In the genomic region with DNA sequence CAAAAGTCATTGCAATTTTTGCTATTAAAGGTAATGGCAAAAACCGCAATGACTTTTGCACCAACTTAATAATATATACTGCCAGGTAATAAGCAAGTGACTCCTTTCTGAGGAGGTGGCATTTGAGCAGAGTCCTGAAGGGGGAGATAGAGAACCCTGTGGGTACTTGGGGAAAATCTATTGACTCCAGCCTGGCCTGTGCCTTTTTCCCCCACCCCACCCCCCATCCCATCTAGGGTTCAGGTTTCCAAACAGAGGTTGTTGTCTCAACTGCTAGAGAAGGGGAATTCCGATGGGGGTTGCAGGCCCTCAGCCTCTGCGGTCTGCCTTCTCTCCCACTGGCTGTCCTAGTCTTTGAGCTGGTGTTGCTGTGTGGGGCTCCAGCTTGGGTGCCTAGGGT, we compare ENCODE assay signal across 8 cellular contexts. TPM values are rescaled to one million over a fixed set of nuclear protein-coding genes. Genes with fewer than 3 reads are reported as not detected.
DNase-seq lines count a peak whose midpoint lies in the region; ATAC-seq and TF ChIP-seq lines count a peak whose summit lies in the region.

No MANE protein-coding gene starts in this region.

- H3K4me1 Mint-ChIP-seq in T-helper 17 cell, result peaks cover 11% of the 10 kb centered on the region

- H3K27ac Mint-ChIP-seq in T-helper 17 cell, result peak overlapping the region; percentile 87

- no peaks in the 10 kb centered on the region for H3K27me3 Mint-ChIP-seq in T-helper 17 cell

- DNase-seq in SKM-1 treated with dmso at 0.1 percent for 144 hours (lab: John Stamatoyannopoulos, UW; ENCODE audit: unreplicated experiment) (peak; percentile 10), SKM-1 (lab: John Stamatoyannopoulos, UW; ENCODE audit: unreplicated experiment) (no peak), T-helper 17 cell (peak in 2 of 3 donors; percentile 19 to 44), fibroblast of mammary gland (ENCODE audit: low read depth) (peak; percentile 52), foreskin melanocyte (no peak)
- DNase-seq in stimulated activated naive CD8-positive, alpha-beta T cell treated with anti-CD3 and anti-CD28 coated beads, Interleukin-15, Interleukin-2, amounts not matched to agents 100 U/mL and 50 U/mL, for 24 hours, result peak; percentile 39

- peak; percentile 51 for ATAC-seq in HG02973 (IDR thresholded peaks at IDR 0.05; ENCODE audit: unreplicated experiment)
- peak; percentile 86 for ATAC-seq in T-helper 17 cell
- ATAC-seq in stimulated activated naive CD8-positive, alpha-beta T cell treated with anti-CD3 and anti-CD28 coated beads, Interleukin-15, Interleukin-2, amounts not matched to agents 100 U/mL and 50 U/mL, for 24 hours, result peak; percentile 72
- ATAC-seq in HG02970 (IDR thresholded peaks at IDR 0.05; ENCODE audit: low FRiP score, unreplicated experiment), result no peak

- peak; percentile 52 for TF ChIP-seq CTCF in fibroblast of mammary gland (conservative IDR thresholded peaks at IDR 0.05; ENCODE audit: control insufficient read depth, insufficient read depth, low read depth, low read length)

- no peaks in the 10 kb centered on the region for H3K9me3 ChIP-seq in T-helper 17 cell (ENCODE audit: control insufficient read depth, low read length, poor library complexity, severe bottlenecking)

- H3K36me3 Mint-ChIP-seq in T-helper 17 cell (ENCODE audit: low read depth), result peaks cover 7% of the 10 kb centered on the region

- no peak overlapping the region for H3K4me3 ChIP-seq in fibroblast of mammary gland (ENCODE audit: control insufficient read depth, low read depth, low read length)

- no peak overlapping the region for H3K4me3 Mint-ChIP-seq in T-helper 17 cell

RNA-seq across cellular contexts. Expression of a gene that starts 11.5 kb away (rescaled TPM):
- total RNA-seq in T-helper 17 cell, result 10 to 100 TPM; 14.2 to 18.1 TPM

RNA-seq across cellular contexts. Expression of a gene that starts 24.9 kb away (rescaled TPM):
- 100 to 1,000 TPM; 204 to 229 TPM for total RNA-seq in T-helper 17 cell

RNA-seq across cellular contexts. Expression of a gene that starts 32.3 kb away (rescaled TPM):
- 10 to 100 TPM; 33.8 to 44.2 TPM for total RNA-seq in T-helper 17 cell

RNA-seq across cellular contexts. Expression of a gene that starts 51.2 kb away (rescaled TPM):
- 10 to 100 TPM; 18.7 to 28.1 TPM for total RNA-seq in T-helper 17 cell

Comparison
In these comparisons a context has a peak if more than half of its experiments do, and no peak if none do; other contexts are left out.
1. DNase-seq: peak in SKM-1 treated with dmso at 0.1 percent for 144 hours (single experiment), T-helper 17 cell (2 of 3), fibroblast of mammary gland (single experiment) and stimulated activated naive CD8-positive, alpha-beta T cell treated with anti-CD3 and anti-CD28 coated beads, Interleukin-15, Interleukin-2, amounts not matched to agents 100 U/mL and 50 U/mL, for 24 hours (single experiment); none in SKM-1 (single experiment) and foreskin melanocyte (single experiment).